Comparison of ENCODE assay signal across 28 cellular contexts in genomic region chr3:44110643-44111042, GRCh38.
"Had no signal": no experiment of that assay in that cellular context is flagged by ENCODE, and none has a peak within 500 bp of the region (broad histone marks: within the 10 kb centered on the region; RNA-seq: fewer than 3 reads in every experiment).

No MANE protein-coding gene starts in this region.

- H3K4me1 Mint-ChIP-seq: activated naive CD4-positive, alpha-beta T cell treated with anti-CD3 and anti-CD28 coated beads, Interleukin-2, amount 50 U/mL, for 24 hours; central memory CD8-positive, alpha-beta T cell had no signal

- H3K27ac Mint-ChIP-seq: activated CD4-positive, alpha-beta T cell treated with anti-CD3 and anti-CD28 coated beads for 36 hours; activated CD4-positive, alpha-beta T cell treated with anti-CD3 and anti-CD28 coated beads, Interleukin-2, amount 10 ng/mL, durations not matched to agents 7 days and 5 days; activated CD8-positive, alpha-beta T cell treated with anti-CD3 and anti-CD28 coated beads, Interleukin-2, amount 10 ng/mL, durations not matched to agents 7 days and 5 days; activated naive CD4-positive, alpha-beta T cell treated with anti-CD3 and anti-CD28 coated beads, Interleukin-2, amount 50 U/mL, for 24 hours; activated naive CD8-positive, alpha-beta T cell treated with anti-CD3 and anti-CD28 coated beads, Interleukin-2, amount 10 ng/mL, durations not matched to agents 7 days and 5 days; activated T-cell treated with anti-CD3 and anti-CD28 coated beads, Interleukin-2, amount 50 U/mL, for 24 hours; activated T-helper 2 cell treated with anti-CD3 and anti-CD28 coated beads, Interferon-gamma antibody, Interleukin-2, Interleukin-4, amounts not matched to agents 10 μg/mL and 5 μg/mL and 100 μg/mL, durations not matched to agents 14 hours and 24 hours and 36 hours; T-helper 1 cell treated with Interleukin-12 subunit alpha and Interleukin-12 subunit beta and Interleukin-4 antibody, amounts not matched to agents 30 μg/mL and 1 μg/mL, for 36 hours; T-helper 2 cell treated with Interferon-gamma antibody and Interleukin-4, amounts not matched to agents 5 μg/mL and 100 μg/mL, for 36 hours; WTC11 had no signal

- H3K4me2 ChIP-seq: SK-N-SH had no signal

- H3K9me3 ChIP-seq: ascending aorta, SJSA1, SK-N-SH had no signal

- H3K4me3 Mint-ChIP-seq: activated CD4-positive, alpha-beta T cell treated with anti-CD3 and anti-CD28 coated beads for 36 hours; activated CD4-positive, alpha-beta T cell treated with anti-CD3 and anti-CD28 coated beads, Interleukin-2, amount 10 ng/mL, durations not matched to agents 7 days and 5 days; activated CD8-positive, alpha-beta T cell treated with anti-CD3 and anti-CD28 coated beads, Interleukin-2, amount 10 ng/mL, durations not matched to agents 7 days and 5 days; activated naive CD4-positive, alpha-beta T cell treated with anti-CD3 and anti-CD28 coated beads, Interleukin-2, amount 50 U/mL, for 24 hours; activated naive CD8-positive, alpha-beta T cell treated with anti-CD3 and anti-CD28 coated beads, Interleukin-2, amount 10 ng/mL, durations not matched to agents 7 days and 5 days; activated T-cell treated with anti-CD3 and anti-CD28 coated beads, Interleukin-2, amount 50 U/mL, for 24 hours; central memory CD8-positive, alpha-beta T cell; T-helper 1 cell treated with Interleukin-12 subunit alpha and Interleukin-12 subunit beta and Interleukin-4 antibody, amounts not matched to agents 30 μg/mL and 1 μg/mL, for 36 hours; T-helper 2 cell treated with Interferon-gamma antibody and Interleukin-4, amounts not matched to agents 5 μg/mL and 100 μg/mL, for 36 hours; WTC11 had no signal

- H3K27me3 ChIP-seq: ascending aorta, SJSA1 had no signal

- H3K27ac ChIP-seq: ascending aorta, cardiac muscle cell, SJSA1 had no signal

- DNase-seq: activated CD4-positive, alpha-beta T cell treated with anti-CD3 and anti-CD28 coated beads for 36 hours; activated CD4-positive, alpha-beta T cell treated with anti-CD3 and anti-CD28 coated beads, Interleukin-2, amount 10 ng/mL, durations not matched to agents 7 days and 5 days; activated CD4-positive, alpha-beta T cell treated with anti-CD3 and anti-CD28 coated beads, Interleukin-2, amount 50 U/mL, for 48 hours; activated CD8-positive, alpha-beta T cell treated with anti-CD3 and anti-CD28 coated beads, Interleukin-2, amount 10 ng/mL, durations not matched to agents 7 days and 5 days; activated gamma-delta T cell; activated naive CD4-positive, alpha-beta T cell treated with Interleukin-2 at 50 U/mL for 16 hours; activated naive CD8-positive, alpha-beta T cell treated with anti-CD3 and anti-CD28 coated beads, Interleukin-2, amount 10 ng/mL, durations not matched to agents 7 days and 5 days; activated T-cell treated with anti-CD3 and anti-CD28 coated beads, Interleukin-2, amount 50 U/mL, for 24 hours; amygdala; NCI-H1092 treated with DMSO at 0.1 percent for 48 hours; NCI-H1417; NCI-H146; NCI-H187; NCI-H345; SHP77 treated with DMSO at 0.1 percent for 48 hours; SK-N-SH had no signal

- H3K36me3 Mint-ChIP-seq: activated naive CD4-positive, alpha-beta T cell treated with anti-CD3 and anti-CD28 coated beads, Interleukin-2, amount 50 U/mL, for 24 hours had no signal

- H3K4me1 ChIP-seq: ascending aorta, SJSA1 had no signal

- ATAC-seq: activated CD4-positive, alpha-beta T cell treated with anti-CD3 and anti-CD28 coated beads for 36 hours; activated CD4-positive, CD25-positive, alpha-beta regulatory T cell treated with anti-CD3 and anti-CD28 coated beads, Interleukin-2, amount 50 U/mL, for 24 hours; activated CD8-positive, alpha-beta T cell treated with anti-CD3 and anti-CD28 coated beads, Interleukin-2, amount 10 ng/mL, durations not matched to agents 7 days and 5 days; K562; Panc1; WTC11 had no signal

- H3K27me3 Mint-ChIP-seq: activated naive CD4-positive, alpha-beta T cell treated with anti-CD3 and anti-CD28 coated beads, Interleukin-2, amount 50 U/mL, for 24 hours had no signal

- H3K36me3 ChIP-seq: ascending aorta, cardiac muscle cell, SJSA1 had no signal

- H3K4me3 ChIP-seq: ascending aorta, cardiac muscle cell, K562, SJSA1 had no signal

- H3K9ac ChIP-seq: SK-N-SH had no signal

- H3K9me3 Mint-ChIP-seq: activated CD4-positive, alpha-beta T cell treated with anti-CD3 and anti-CD28 coated beads, Interleukin-2, amount 10 ng/mL, durations not matched to agents 7 days and 5 days; activated naive CD4-positive, alpha-beta T cell treated with anti-CD3 and anti-CD28 coated beads, Interleukin-2, amount 50 U/mL, for 24 hours; activated T-cell treated with anti-CD3 and anti-CD28 coated beads, Interleukin-2, amount 50 U/mL, for 24 hours; activated T-helper 2 cell treated with anti-CD3 and anti-CD28 coated beads, Interferon-gamma antibody, Interleukin-2, Interleukin-4, amounts not matched to agents 10 μg/mL and 5 μg/mL and 100 μg/mL, durations not matched to agents 14 hours and 24 hours and 36 hours; central memory CD8-positive, alpha-beta T cell; T-helper 1 cell treated with Interleukin-12 subunit alpha and Interleukin-12 subunit beta and Interleukin-4 antibody, amounts not matched to agents 30 μg/mL and 1 μg/mL, for 36 hours; T-helper 2 cell treated with Interferon-gamma antibody and Interleukin-4, amounts not matched to agents 5 μg/mL and 100 μg/mL, for 36 hours; WTC11 had no signal
